In genomic region chr4:82797048-82797590, GRCh38 we compare ENCODE assay signal across 1 cellular context.
TF ChIP-seq lines count a peak whose summit lies in the region.

No MANE protein-coding gene starts in this region.

TF ChIP-seq in IMR-90, 13 proteins besides CTCF, POLR2A, EP300 and RAD21 (continued from another document):
- no peak for TF ChIP-seq SMC3 (IDR thresholded peaks at IDR 0.05; ENCODE audit: low read depth, low read length)
- no peak for TF ChIP-seq CHD1 (IDR thresholded peaks at IDR 0.05; ENCODE audit: low read depth, low read length)
- TF ChIP-seq RCOR1 (IDR thresholded peaks at IDR 0.05; ENCODE audit: insufficient replicate concordance, low read length), result no peak
